8 cellular contexts compared by ENCODE assay signal in the genomic region with DNA sequence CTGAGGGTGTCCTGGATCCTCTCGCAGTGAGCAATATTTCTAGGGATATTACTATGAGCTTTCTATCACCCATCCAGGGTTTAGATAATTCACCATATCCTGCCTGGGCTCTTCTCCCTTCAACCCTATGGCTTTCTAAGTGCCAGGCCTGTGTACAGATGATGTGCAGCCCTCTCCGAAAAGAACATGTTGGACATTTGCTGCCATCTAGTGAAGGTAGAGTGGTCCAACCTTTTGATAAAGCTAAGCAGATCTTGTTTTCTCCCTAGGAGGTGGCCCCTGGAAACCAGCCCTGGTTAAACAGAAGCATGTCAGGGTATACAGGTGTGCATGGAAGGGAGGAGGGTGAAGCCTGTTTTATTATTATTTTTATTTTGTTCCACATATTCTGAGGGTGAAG. TPM values are rescaled to one million over a fixed set of nuclear protein-coding genes. Genes with fewer than 3 reads are reported as not detected.
DNase-seq lines count a peak whose midpoint lies in the region; ATAC-seq, FAIRE-seq and TF ChIP-seq lines count a peak whose summit lies in the region.

No MANE protein-coding gene starts in this region.

- peaks cover 0 to 7% of the 10 kb centered on the region in 2 donors for H3K27me3 ChIP-seq in left lung

- no peak overlapping the region for H3K4me3 ChIP-seq in left lung

- no peak for FAIRE-seq in D721Med (lab: Jason Lieb, UNC)

- H3K36me3 ChIP-seq in left lung, result no peaks in the 10 kb centered on the region

- no peaks in the 10 kb centered on the region for H3K9me3 ChIP-seq in left lung

- H3K4me1 ChIP-seq in left lung, result no peaks in the 10 kb centered on the region

- ATAC-seq in left lung (peak; percentile 29), GM18867 (IDR thresholded peaks at IDR 0.05; ENCODE audit: unreplicated experiment) (no peak), HG02763 (IDR thresholded peaks at IDR 0.05; ENCODE audit: unreplicated experiment) (no peak)

- DNase-seq in D721Med (ENCODE audit: insufficient read length, low spot score), result no peak
- DNase-seq in Kasumi-1 (lab: John Stamatoyannopoulos, UW), result peak; percentile 37 to 64
- peak; percentile 62 for DNase-seq in astrocyte of the hippocampus (ENCODE audit: low read depth, low spot score)
- no peak for DNase-seq in left lung
- DNase-seq in NCI-H1105 treated with DMSO at 0.1 percent for 48 hours (lab: John Stamatoyannopoulos, UW), result no peak
- no peak for DNase-seq in NCI-H1694 (lab: John Stamatoyannopoulos, UW)

- TF ChIP-seq CTCF in D721Med (IDR thresholded peaks at IDR 0.05; ENCODE audit: insufficient read depth, missing control alignments), result peak; percentile 26
- no peak for TF ChIP-seq CTCF in left lung (IDR thresholded peaks at IDR 0.05)

- H3K27ac ChIP-seq in left lung, result no peak overlapping the region

- intact Hi-C loops in left lung (cut with DNase I), result no loop called here

RNA-seq across cellular contexts. Expression of a gene that starts 27.9 kb away (rescaled TPM):
- not detected for total RNA-seq in left lung

Comparison
In these comparisons a context has a peak if more than half of its experiments do, and no peak if none do; other contexts are left out.
1. DNase-seq: peak in Kasumi-1 (2 of 2) and astrocyte of the hippocampus (single experiment); none in D721Med (single experiment), left lung (0 of 2), NCI-H1105 treated with DMSO at 0.1 percent for 48 hours (single experiment) and NCI-H1694 (single experiment).